Comparison of ENCODE assay signal across 38 cellular contexts in genomic region chr4:69071286-69071685, GRCh38. TPM values are rescaled to one million over a fixed set of nuclear protein-coding genes. Genes with fewer than 3 reads are reported as not detected.
"Had no signal": no experiment of that assay in that cellular context is flagged by ENCODE, and none has a peak within 500 bp of the region (broad histone marks: within the 10 kb centered on the region; RNA-seq: fewer than 3 reads in every experiment).

No MANE protein-coding gene starts in this region.

- H3K9me3 ChIP-seq: adrenal gland, ascending aorta, body of pancreas, breast epithelium had no signal

- H3K27me3 ChIP-seq: adrenal gland, ascending aorta, body of pancreas, brain microvascular endothelial cell, breast epithelium, cardiac muscle cell had no signal

- ATAC-seq: activated naive CD4-positive, alpha-beta T cell treated with anti-CD3 and anti-CD28 coated beads, Interleukin-2, amount 50 U/mL, for 72 hours; activated naive CD8-positive, alpha-beta T cell treated with anti-CD3 and anti-CD28 coated beads, Interleukin-2, amount 50 U/mL, for 24 hours; activated T-cell treated with anti-CD3 and anti-CD28 coated beads, Interleukin-2, amount 50 U/mL, for 4 hours; activated T-cell treated with anti-CD3 and anti-CD28 coated beads, Interleukin-2, amount 50 U/mL, for 72 hours; activated T-helper 17 cell treated with anti-CD3 and anti-CD28 coated beads, Interleukin-2, amount 50 U/mL, for 72 hours; body of pancreas had no signal

- H3K36me3 ChIP-seq: adrenal gland, ascending aorta, brain microvascular endothelial cell, breast epithelium, cardiac muscle cell had no signal

- DNase-seq: activated effector memory CD4-positive, alpha-beta T cell treated with anti-CD3 and anti-CD28 coated beads, Interleukin-2, amount 50 U/mL, for 16 hours; activated effector memory CD4-positive, alpha-beta T cell treated with Interleukin-2 at 50 U/mL for 16 hours; activated gamma-delta T cell; activated gamma-delta T cell treated with Interleukin-2 at 50 U/mL for 16 hours; activated naive CD4-positive, alpha-beta T cell; activated naive CD4-positive, alpha-beta T cell treated with anti-CD3 and anti-CD28 coated beads for 36 hours; activated naive CD4-positive, alpha-beta T cell treated with anti-CD3 and anti-CD28 coated beads, Interleukin-2, amount 10 ng/mL, durations not matched to agents 7 days and 5 days; activated naive CD4-positive, alpha-beta T cell treated with anti-CD3 and anti-CD28 coated beads, Interleukin-2, amount 50 U/mL, for 16 hours; activated naive CD4-positive, alpha-beta T cell treated with Interleukin-2 at 50 U/mL for 16 hours; activated naive CD8-positive, alpha-beta T cell treated with anti-CD3 and anti-CD28 coated beads for 36 hours; activated naive CD8-positive, alpha-beta T cell treated with anti-CD3 and anti-CD28 coated beads, Interleukin-2, amount 10 ng/mL, durations not matched to agents 7 days and 5 days; activated naive CD8-positive, alpha-beta T cell treated with anti-CD3 and anti-CD28 coated beads, Interleukin-2, amount 50 U/mL, for 24 hours; activated T-cell treated with anti-CD3 and anti-CD28 coated beads, Interleukin-2, amount 50 U/mL, for 1 hour; activated T-cell treated with anti-CD3 and anti-CD28 coated beads, Interleukin-2, amount 50 U/mL, for 24 hours; activated T-cell treated with anti-CD3 and anti-CD28 coated beads, Interleukin-2, amount 50 U/mL, for 4 hours; activated T-cell treated with anti-CD3 and anti-CD28 coated beads, Interleukin-2, amount 50 U/mL, for 48 hours; activated T-cell treated with anti-CD3 and anti-CD28 coated beads, Interleukin-2, amount 50 U/mL, for 72 hours; adrenal gland; amniotic stem cell; amygdala; anterior cingulate cortex; aorta; body of pancreas; brain microvascular endothelial cell; caudate nucleus; central memory CD4-positive, alpha-beta T cell; cerebellar nuclear complex had no signal

- H3K27ac ChIP-seq: adrenal gland, ascending aorta, body of pancreas, brain microvascular endothelial cell, breast epithelium, cardiac muscle cell had no signal

- H3K4me1 ChIP-seq: adrenal gland, ascending aorta, body of pancreas, breast epithelium had no signal

- FAIRE-seq: astrocyte, bronchial epithelial cell had no signal

- H3K4me3 ChIP-seq: adrenal gland, ascending aorta, body of pancreas, breast epithelium, cardiac muscle cell had no signal

RNA-seq across cellular contexts. Expression of gene UGT2B7, which starts 25.0 kb away (rescaled TPM):
- total RNA-seq: activated naive CD4-positive, alpha-beta T cell treated with anti-CD3 and anti-CD28 coated beads for 36 hours; activated naive CD4-positive, alpha-beta T cell treated with anti-CD3 and anti-CD28 coated beads, Interleukin-2, amount 50 U/mL, for 72 hours; activated naive CD8-positive, alpha-beta T cell treated with anti-CD3 and anti-CD28 coated beads for 36 hours; activated naive CD8-positive, alpha-beta T cell treated with anti-CD3 and anti-CD28 coated beads, Interleukin-2, amount 10 ng/mL, durations not matched to agents 7 days and 5 days; activated T-cell treated with anti-CD3 and anti-CD28 coated beads, Interleukin-2, amount 50 U/mL, for 72 hours; activated T-helper 1 cell treated with anti-CD3 and anti-CD28 coated beads, Interleukin-12 subunit alpha, Interleukin-12 subunit beta, Interleukin-2, Interleukin-4 antibody, amounts not matched to agents 30 ng/mL and 10 ng/mL and 1 ng/mL, durations not matched to agents 14 hours and 24 hours and 36 hours; activated T-helper 17 cell treated with anti-CD3 and anti-CD28 coated beads, Interleukin-2, amount 50 U/mL, for 72 hours; activated T-helper 2 cell treated with anti-CD3 and anti-CD28 coated beads, Interferon-gamma antibody, Interleukin-2, Interleukin-4, amounts not matched to agents 10 μg/mL and 5 μg/mL and 100 μg/mL, durations not matched to agents 14 hours and 24 hours and 36 hours; aorta; ascending aorta; cardiac muscle cell; cardiac septum; cerebellum had no signal
- polyA plus RNA-seq: cardiac muscle cell had no signal
